ENCODE assay signal across 1 cellular context in the genomic region with DNA sequence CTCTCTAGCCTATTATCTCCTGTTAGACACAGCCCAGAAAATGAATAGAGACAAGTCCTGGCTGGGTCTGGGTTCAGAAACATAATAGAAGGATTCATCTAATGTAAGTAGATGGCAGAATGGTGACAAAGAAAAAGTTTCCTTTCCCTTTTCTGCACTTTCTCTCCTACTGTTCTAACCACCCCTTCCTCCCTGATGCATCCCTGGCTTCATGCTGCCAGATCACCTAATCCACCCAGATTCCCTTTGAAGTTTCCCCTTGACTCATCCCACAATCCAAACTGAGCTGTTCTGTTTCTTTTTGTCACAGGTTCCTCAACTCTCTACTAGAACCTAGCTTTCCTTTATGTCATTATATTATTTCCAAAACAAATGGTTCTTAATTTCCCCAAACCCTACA.
A peak's percentile ranks its signal among the peaks of the same experiment; 100 is the strongest.
TF ChIP-seq lines count a peak whose summit lies in the region.

No MANE protein-coding gene starts in this region.

TF ChIP-seq in K562, 482 proteins besides CTCF, POLR2A, EP300 and RAD21:
- TF ChIP-seq, protein P1, sequence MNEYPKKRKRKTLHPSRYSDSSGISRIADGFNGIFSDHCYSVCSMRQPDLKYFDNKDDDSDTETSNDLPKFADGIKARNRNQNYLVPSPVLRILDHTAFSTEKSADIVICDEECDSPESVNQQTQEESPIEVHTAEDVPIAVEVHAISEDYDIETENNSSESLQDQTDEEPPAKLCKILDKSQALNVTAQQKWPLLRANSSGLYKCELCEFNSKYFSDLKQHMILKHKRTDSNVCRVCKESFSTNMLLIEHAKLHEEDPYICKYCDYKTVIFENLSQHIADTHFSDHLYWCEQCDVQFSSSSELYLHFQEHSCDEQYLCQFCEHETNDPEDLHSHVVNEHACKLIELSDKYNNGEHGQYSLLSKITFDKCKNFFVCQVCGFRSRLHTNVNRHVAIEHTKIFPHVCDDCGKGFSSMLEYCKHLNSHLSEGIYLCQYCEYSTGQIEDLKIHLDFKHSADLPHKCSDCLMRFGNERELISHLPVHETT (CRISPR knock-in tag; conservative IDR thresholded peaks at IDR 0.05 in 1 of 2, IDR thresholded peaks at IDR 0.05 in 1 of 2): no peak
- no peak for TF ChIP-seq ZNF766 (CRISPR knock-in tag; conservative IDR thresholded peaks at IDR 0.05)
- TF ChIP-seq, protein P2, sequence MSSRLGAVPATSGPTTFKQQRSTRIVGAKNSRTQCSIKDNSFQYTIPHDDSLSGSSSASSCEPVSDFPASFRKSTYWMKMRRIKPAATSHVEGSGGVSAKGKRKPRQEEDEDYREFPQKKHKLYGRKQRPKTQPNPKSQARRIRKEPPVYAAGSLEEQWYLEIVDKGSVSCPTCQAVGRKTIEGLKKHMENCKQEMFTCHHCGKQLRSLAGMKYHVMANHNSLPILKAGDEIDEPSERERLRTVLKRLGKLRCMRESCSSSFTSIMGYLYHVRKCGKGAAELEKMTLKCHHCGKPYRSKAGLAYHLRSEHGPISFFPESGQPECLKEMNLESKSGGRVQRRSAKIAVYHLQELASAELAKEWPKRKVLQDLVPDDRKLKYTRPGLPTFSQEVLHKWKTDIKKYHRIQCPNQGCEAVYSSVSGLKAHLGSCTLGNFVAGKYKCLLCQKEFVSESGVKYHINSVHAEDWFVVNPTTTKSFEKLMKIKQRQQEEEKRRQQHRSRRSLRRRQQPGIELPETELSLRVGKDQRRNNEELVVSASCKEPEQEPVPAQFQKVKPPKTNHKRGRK (tag; IDR thresholded peaks at IDR 0.05): peak; percentile 23; the same call in 1 of the 2 replicates
- no peak for TF ChIP-seq NR2C2 (CRISPR knock-in tag; IDR thresholded peaks at IDR 0.05)
- no peak for TF ChIP-seq NR2C2 (tag; IDR thresholded peaks at IDR 0.05)
- no peak for TF ChIP-seq MEF2A (IDR thresholded peaks at IDR 0.05; ENCODE audit: control insufficient read depth, low read depth, low read length)
- TF ChIP-seq RBM34 (IDR thresholded peaks at IDR 0.05; ENCODE audit: borderline replicate concordance, insufficient read depth, low read length): no peak
- TF ChIP-seq, protein P3, sequence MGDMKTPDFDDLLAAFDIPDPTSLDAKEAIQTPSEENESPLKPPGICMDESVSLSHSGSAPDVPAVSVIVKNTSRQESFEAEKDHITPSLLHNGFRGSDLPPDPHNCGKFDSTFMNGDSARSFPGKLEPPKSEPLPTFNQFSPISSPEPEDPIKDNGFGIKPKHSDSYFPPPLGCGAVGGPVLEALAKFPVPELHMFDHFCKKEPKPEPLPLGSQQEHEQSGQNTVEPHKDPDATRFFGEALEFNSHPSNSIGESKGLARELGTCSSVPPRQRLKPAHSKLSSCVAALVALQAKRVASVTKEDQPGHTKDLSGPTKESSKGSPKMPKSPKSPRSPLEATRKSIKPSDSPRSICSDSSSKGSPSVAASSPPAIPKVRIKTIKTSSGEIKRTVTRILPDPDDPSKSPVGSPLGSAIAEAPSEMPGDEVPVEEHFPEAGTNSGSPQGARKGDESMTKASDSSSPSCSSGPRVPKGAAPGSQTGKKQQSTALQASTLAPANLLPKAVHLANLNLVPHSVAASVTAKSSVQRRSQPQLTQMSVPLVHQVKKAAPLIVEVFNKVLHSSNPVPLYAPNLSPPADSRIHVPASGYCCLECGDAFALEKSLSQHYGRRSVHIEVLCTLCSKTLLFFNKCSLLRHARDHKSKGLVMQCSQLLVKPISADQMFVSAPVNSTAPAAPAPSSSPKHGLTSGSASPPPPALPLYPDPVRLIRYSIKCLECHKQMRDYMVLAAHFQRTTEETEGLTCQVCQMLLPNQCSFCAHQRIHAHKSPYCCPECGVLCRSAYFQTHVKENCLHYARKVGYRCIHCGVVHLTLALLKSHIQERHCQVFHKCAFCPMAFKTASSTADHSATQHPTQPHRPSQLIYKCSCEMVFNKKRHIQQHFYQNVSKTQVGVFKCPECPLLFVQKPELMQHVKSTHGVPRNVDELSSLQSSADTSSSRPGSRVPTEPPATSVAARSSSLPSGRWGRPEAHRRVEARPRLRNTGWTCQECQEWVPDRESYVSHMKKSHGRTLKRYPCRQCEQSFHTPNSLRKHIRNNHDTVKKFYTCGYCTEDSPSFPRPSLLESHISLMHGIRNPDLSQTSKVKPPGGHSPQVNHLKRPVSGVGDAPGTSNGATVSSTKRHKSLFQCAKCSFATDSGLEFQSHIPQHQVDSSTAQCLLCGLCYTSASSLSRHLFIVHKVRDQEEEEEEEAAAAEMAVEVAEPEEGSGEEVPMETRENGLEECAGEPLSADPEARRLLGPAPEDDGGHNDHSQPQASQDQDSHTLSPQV (IDR thresholded peaks at IDR 0.05): peak; percentile 6; the same call in 1 of the 2 replicates
- TF ChIP-seq ZNF324 (CRISPR knock-in tag; IDR thresholded peaks at IDR 0.05): no peak
